Comparison of ENCODE assay signal across 9 cellular contexts in genomic region chr16:2473425-2473926, GRCh38. TPM values are rescaled to one million over a fixed set of nuclear protein-coding genes. Genes with fewer than 3 reads are reported as not detected.
DNase-seq lines count a peak whose midpoint lies in the region; ATAC-seq and TF ChIP-seq lines count a peak whose summit lies in the region.
"Had no signal": no experiment of that assay in that cellular context is flagged by ENCODE, and none has a peak within 500 bp of the region (broad histone marks: within the 10 kb centered on the region; RNA-seq: fewer than 3 reads in every experiment).

No MANE protein-coding gene starts in this region.

- no TSS peak for BruUV-seq in OCI-LY7 (replicated peaks; lab: Mats Ljungman, UMichigan)

- H3K4me2 ChIP-seq in OCI-LY7 (ENCODE audit: low read length): peak overlapping the region; percentile 91

- ATAC-seq in activated CD4-positive, CD25-positive, alpha-beta regulatory T cell treated with anti-CD3 and anti-CD28 coated beads, Interleukin-2, amount 50 U/mL, for 24 hours: peak; percentile 1 to 2
- ATAC-seq in GM18907 (IDR thresholded peaks at IDR 0.05; ENCODE audit: unreplicated experiment) (no peak), HG02870 (IDR thresholded peaks at IDR 0.05; ENCODE audit: unreplicated experiment) (no peak)

- no peak overlapping the region for H3K9ac ChIP-seq in colonic mucosa (ENCODE audit: low read depth in 2 of 2, low read length in 2 of 2)

- no peak overlapping the region for H2AFZ ChIP-seq in OCI-LY7 (ENCODE audit: low read length)

- peaks cover 9% of the 10 kb centered on the region; the same call in 1 of the 2 replicates for H4K20me1 ChIP-seq in OCI-LY7 (ENCODE audit: insufficient read depth, low read length)

- peaks cover 17% of the 10 kb centered on the region; the same call in 1 of the 2 replicates for H3K79me2 ChIP-seq in OCI-LY7 (ENCODE audit: insufficient read depth, low read depth, low read length)

- H3K9me3 ChIP-seq in OCI-LY7 (ENCODE audit: low read length): no peaks in the 10 kb centered on the region
- H3K9me3 ChIP-seq in colonic mucosa: no peaks in the 10 kb centered on the region
- H3K9me3 ChIP-seq: adrenal gland had no signal

- no peak for TF ChIP-seq CTCF in OCI-LY7 (conservative IDR thresholded peaks at IDR 0.05; ENCODE audit: low read length)
- no peak for TF ChIP-seq CTCF in colonic mucosa (IDR thresholded peaks at IDR 0.05)

- no peak for DNase-seq in activated CD4-positive, CD25-positive, alpha-beta regulatory T cell (lab: John Stamatoyannopoulos, UW)
- DNase-seq in OCI-LY7 (ENCODE audit: low spot score) (peak; percentile 59), colonic mucosa (no peak), AG08395 (ENCODE audit: low spot score) (no peak)

- POLR2A ChIA-PET in OCI-LY7 (lab: Charles Lee): no interaction called here

- H3K4me3 ChIP-seq in OCI-LY7 (ENCODE audit: low read depth, low read length, poor library complexity, severe bottlenecking): peak overlapping the region; percentile 92
- peak overlapping the region; percentile 28 for H3K4me3 ChIP-seq in colonic mucosa
- peak overlapping the region in 5 of 7 experiments; percentile 59 to 79 (median 71) for H3K4me3 ChIP-seq in skin epidermis

- H3K27ac ChIP-seq in OCI-LY7 (ENCODE audit: low read depth, low read length, poor library complexity, severe bottlenecking) (peak overlapping the region; percentile 60), colonic mucosa (no peak overlapping the region), skin epidermis (peak overlapping the region in 1 of 21 experiments; percentile 44)

- H3K9me2 ChIP-seq in OCI-LY7 (ENCODE audit: insufficient read depth, low read length): no peaks in the 10 kb centered on the region

- CTCF ChIA-PET in OCI-LY7 (lab: Charles Lee; ENCODE audit: unreplicated experiment): no interaction called here

- H3K4me1 ChIP-seq in OCI-LY7 (ENCODE audit: insufficient read depth, low read length, poor library complexity, severe bottlenecking) (peaks cover 64% of the 10 kb centered on the region), colonic mucosa (peaks cover 17% of the 10 kb centered on the region)

- intact Hi-C loops in OCI-LY7 (cut with micrococcal nuclease; ENCODE audit: unreplicated experiment) (no loop called here), colonic mucosa (cut with DNase I) (no loop called here)

- peaks cover 50% of the 10 kb centered on the region for H3K27me3 ChIP-seq in colonic mucosa

- H3K36me3 ChIP-seq in OCI-LY7 (ENCODE audit: insufficient read depth, low read length) (peaks cover 7% of the 10 kb centered on the region; the same call in 1 of the 2 replicates), colonic mucosa (no peaks in the 10 kb centered on the region)
- H3K36me3 ChIP-seq: adrenal gland had no signal

RNA-seq across cellular contexts. Expression of gene TBC1D24, which starts 1.5 kb away (rescaled TPM):
- 19.8 and 23.4 TPM in 2 replicates for total RNA-seq in OCI-LY7 (2014; rRNA removed; shearing (Covaris generic))
- 29.9 and 34.7 TPM in 2 replicates for total RNA-seq in OCI-LY7 (2022)
- 10 to 100 TPM in 1 of 2 donors, 1 to 10 TPM in 1; 8.4 to 15.8 TPM for total RNA-seq in colonic mucosa

RNA-seq across cellular contexts. Expression of gene NTN3, which starts 2.4 kb away (rescaled TPM):
- 2.3 and 4.8 TPM in 2 replicates for total RNA-seq in OCI-LY7 (2014; rRNA removed; shearing (Covaris generic))
- total RNA-seq in OCI-LY7 (2022) (1.5 and 1.7 TPM in 2 replicates), colonic mucosa (not detected)

RNA-seq across cellular contexts. Expression of gene TEDC2, which starts 13.6 kb away (rescaled TPM):
- total RNA-seq in OCI-LY7 (2014; rRNA removed; shearing (Covaris generic)): 89.3 and 110 TPM in 2 replicates
- total RNA-seq in OCI-LY7 (2022) (48.0 and 56.0 TPM in 2 replicates), colonic mucosa (10 to 100 TPM in 1 of 2 donors, 1 to 10 TPM in 1; 2.4 to 24.0 TPM)

RNA-seq across cellular contexts. Expression of gene ATP6V0C, which starts 40.3 kb away (rescaled TPM):
- total RNA-seq in OCI-LY7 (2014; rRNA removed; shearing (Covaris generic)): 15.0 and 16.4 TPM in 2 replicates
- total RNA-seq in OCI-LY7 (2022) (87.4 and 94.3 TPM in 2 replicates), colonic mucosa (100 to 1,000 TPM; 240 to 336 TPM)

RNA-seq across cellular contexts. Expression of gene CCNF, which starts 44.2 kb away (rescaled TPM):
- 71.5 and 82.1 TPM in 2 replicates for total RNA-seq in OCI-LY7 (2014; rRNA removed; shearing (Covaris generic))
- total RNA-seq in OCI-LY7 (2022) (83.3 and 93.0 TPM in 2 replicates), colonic mucosa (10 to 100 TPM in 1 of 2 donors, 1 to 10 TPM in 1; 8.6 to 38.2 TPM)

Comparison
In these comparisons a context has a peak if more than half of its experiments do, and no peak if none do; other contexts are left out.
1. ATAC-seq: peak in activated CD4-positive, CD25-positive, alpha-beta regulatory T cell treated with anti-CD3 and anti-CD28 coated beads, Interleukin-2, amount 50 U/mL, for 24 hours (2 of 2); none in GM18907 (single experiment) and HG02870 (single experiment).
2. H3K4me3 ChIP-seq: peak in every context shown above with its lines; median percentile 92 in OCI-LY7; 71 in skin epidermis; 28 in colonic mucosa.